ENCODE assay signal across 2 cellular contexts in the genomic region with DNA sequence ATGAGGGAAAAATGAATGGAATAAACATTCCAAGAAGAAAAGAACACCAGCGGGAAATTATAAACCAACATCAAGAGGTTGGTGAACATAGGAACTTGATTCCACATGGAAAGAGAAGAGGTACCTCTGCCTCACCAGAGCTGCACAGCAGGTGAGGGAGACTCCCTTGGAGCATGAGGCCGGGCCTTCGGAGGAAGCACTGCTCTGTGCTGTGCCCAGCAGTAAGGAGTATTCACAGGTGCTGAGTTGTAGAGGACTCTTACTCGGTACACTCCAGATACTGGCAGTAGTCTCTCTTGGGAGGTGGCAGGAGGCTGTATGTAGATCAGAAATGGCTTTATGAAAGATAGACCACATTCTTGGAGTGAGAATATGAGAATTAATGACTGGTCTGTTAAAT.
TF ChIP-seq lines count a peak whose summit lies in the region.

No MANE protein-coding gene starts in this region.

TF ChIP-seq in GM23338, 12 proteins besides CTCF, POLR2A, EP300 and RAD21 (continued from another document):
- TF ChIP-seq, protein P1, sequence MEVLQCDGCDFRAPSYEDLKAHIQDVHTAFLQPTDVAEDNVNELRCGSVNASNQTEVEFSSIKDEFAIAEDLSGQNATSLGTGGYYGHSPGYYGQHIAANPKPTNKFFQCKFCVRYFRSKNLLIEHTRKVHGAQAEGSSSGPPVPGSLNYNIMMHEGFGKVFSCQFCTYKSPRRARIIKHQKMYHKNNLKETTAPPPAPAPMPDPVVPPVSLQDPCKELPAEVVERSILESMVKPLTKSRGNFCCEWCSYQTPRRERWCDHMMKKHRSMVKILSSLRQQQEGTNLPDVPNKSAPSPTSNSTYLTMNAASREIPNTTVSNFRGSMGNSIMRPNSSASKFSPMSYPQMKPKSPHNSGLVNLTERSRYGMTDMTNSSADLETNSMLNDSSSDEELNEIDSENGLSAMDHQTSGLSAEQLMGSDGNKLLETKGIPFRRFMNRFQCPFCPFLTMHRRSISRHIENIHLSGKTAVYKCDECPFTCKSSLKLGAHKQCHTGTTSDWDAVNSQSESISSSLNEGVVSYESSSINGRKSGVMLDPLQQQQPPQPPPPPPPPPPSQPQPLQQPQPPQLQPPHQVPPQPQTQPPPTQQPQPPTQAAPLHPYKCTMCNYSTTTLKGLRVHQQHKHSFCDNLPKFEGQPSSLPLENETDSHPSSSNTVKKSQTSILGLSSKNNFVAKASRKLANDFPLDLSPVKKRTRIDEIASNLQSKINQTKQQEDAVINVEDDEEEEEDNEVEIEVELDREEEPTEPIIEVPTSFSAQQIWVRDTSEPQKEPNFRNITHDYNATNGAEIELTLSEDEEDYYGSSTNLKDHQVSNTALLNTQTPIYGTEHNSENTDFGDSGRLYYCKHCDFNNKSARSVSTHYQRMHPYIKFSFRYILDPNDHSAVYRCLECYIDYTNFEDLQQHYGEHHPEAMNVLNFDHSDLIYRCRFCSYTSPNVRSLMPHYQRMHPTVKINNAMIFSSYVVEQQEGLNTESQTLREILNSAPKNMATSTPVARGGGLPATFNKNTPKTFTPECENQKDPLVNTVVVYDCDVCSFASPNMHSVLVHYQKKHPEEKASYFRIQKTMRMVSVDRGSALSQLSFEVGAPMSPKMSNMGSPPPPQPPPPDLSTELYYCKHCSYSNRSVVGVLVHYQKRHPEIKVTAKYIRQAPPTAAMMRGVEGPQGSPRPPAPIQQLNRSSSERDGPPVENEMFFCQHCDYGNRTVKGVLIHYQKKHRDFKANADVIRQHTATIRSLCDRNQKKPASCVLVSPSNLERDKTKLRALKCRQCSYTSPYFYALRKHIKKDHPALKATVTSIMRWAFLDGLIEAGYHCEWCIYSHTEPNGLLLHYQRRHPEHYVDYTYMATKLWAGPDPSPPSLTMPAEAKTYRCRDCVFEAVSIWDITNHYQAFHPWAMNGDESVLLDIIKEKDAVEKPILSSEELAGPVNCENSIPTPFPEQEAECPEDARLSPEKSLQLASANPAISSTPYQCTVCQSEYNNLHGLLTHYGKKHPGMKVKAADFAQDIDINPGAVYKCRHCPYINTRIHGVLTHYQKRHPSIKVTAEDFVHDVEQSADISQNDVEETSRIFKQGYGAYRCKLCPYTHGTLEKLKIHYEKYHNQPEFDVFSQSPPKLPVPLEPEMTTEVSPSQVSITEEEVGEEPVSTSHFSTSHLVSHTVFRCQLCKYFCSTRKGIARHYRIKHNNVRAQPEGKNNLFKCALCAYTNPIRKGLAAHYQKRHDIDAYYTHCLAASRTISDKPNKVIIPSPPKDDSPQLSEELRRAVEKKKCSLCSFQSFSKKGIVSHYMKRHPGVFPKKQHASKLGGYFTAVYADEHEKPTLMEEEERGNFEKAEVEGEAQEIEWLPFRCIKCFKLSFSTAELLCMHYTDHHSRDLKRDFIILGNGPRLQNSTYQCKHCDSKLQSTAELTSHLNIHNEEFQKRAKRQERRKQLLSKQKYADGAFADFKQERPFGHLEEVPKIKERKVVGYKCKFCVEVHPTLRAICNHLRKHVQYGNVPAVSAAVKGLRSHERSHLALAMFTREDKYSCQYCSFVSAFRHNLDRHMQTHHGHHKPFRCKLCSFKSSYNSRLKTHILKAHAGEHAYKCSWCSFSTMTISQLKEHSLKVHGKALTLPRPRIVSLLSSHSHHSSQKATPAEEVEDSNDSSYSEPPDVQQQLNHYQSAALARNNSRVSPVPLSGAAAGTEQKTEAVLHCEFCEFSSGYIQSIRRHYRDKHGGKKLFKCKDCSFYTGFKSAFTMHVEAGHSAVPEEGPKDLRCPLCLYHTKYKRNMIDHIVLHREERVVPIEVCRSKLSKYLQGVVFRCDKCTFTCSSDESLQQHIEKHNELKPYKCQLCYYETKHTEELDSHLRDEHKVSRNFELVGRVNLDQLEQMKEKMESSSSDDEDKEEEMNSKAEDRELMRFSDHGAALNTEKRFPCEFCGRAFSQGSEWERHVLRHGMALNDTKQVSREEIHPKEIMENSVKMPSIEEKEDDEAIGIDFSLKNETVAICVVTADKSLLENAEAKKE (CRISPR knock-in tag; IDR thresholded peaks at IDR 0.05): no peak
- no peak for TF ChIP-seq STAT1 (IDR thresholded peaks at IDR 0.05; ENCODE audit: unreplicated experiment)
- no peak for TF ChIP-seq ZNF114 (CRISPR knock-in tag; IDR thresholded peaks at IDR 0.05)

TF ChIP-seq in WTC11, 78 proteins besides CTCF, POLR2A, EP300 and RAD21 (continued from another document):
- TF ChIP-seq, protein P2, sequence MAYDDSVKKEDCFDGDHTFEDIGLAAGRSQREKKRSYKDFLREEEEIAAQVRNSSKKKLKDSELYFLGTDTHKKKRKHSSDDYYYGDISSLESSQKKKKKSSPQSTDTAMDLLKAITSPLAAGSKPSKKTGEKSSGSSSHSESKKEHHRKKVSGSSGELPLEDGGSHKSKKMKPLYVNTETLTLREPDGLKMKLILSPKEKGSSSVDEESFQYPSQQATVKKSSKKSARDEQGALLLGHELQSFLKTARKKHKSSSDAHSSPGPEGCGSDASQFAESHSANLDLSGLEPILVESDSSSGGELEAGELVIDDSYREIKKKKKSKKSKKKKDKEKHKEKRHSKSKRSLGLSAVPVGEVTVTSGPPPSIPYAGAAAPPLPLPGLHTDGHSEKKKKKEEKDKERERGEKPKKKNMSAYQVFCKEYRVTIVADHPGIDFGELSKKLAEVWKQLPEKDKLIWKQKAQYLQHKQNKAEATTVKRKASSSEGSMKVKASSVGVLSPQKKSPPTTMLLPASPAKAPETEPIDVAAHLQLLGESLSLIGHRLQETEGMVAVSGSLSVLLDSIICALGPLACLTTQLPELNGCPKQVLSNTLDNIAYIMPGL (CRISPR knock-in tag; IDR thresholded peaks at IDR 0.05): no peak
- TF ChIP-seq TCF7 (CRISPR knock-in tag; IDR thresholded peaks at IDR 0.05; ENCODE audit: low read depth): no peak
- TF ChIP-seq ETV6 (CRISPR knock-in tag; IDR thresholded peaks at IDR 0.05): no peak
